Comparison of ENCODE assay signal across 1 cellular context in the genomic region with DNA sequence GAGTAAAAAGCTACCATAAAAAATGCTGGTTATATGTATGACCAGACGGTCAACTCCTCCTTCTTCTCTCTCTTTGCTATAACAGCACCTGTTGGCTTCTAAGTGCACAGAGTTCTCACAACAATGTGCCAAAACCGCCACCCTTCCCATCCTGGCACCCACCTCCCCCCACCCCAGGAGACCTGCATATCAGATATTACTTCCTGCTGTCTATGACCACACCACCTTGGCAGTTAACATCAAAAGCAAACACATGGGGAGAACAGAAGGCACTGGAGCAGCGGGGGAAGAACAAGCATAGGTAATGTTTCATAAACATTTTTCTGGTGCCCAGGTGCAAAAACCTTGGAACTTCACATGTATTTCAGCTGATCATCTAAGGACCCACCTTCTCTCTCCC.
TF ChIP-seq lines count a peak whose summit lies in the region.

No MANE protein-coding gene starts in this region.

TF ChIP-seq in HepG2, 621 proteins besides CTCF, POLR2A, EP300 and RAD21:
- no peak for TF ChIP-seq SMYD3 (CRISPR knock-in tag; IDR thresholded peaks at IDR 0.05)
- no peak for TF ChIP-seq NFE2 (CRISPR knock-in tag; IDR thresholded peaks at IDR 0.05)
- 0 out of 2 replicates have a peak, but pooled peaks have one; percentile 6 for TF ChIP-seq TFAP4 (IDR thresholded peaks at IDR 0.05; ENCODE audit: borderline replicate concordance, low read depth)
- 0 out of 2 replicates have a peak, but pooled peaks have one; percentile 33 for TF ChIP-seq ZNF280D (CRISPR knock-in tag; IDR thresholded peaks at IDR 0.05)
- no peak for TF ChIP-seq GTF2F1 (IDR thresholded peaks at IDR 0.05; ENCODE audit: low read length)
- TF ChIP-seq PITX1 (CRISPR knock-in tag; IDR thresholded peaks at IDR 0.05), result no peak
